In the genomic region with DNA sequence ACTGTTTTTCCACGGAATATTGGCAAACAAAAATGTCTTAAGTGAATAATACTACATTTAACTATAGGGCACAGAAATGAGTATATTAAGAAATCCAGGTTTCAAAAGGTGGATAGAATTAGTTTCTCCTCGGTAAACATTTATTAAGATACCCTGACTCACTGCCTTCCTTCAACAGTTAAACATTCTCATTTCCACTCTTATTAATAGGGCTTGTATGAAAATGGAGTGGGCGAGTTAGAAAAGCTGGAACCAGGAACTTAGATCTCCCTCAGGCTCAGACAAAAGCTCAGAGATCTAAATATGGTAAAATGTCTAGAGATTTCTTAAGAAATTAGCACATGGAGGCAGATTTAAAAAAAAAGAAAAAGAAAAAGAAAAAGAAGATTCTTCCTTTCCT, we compare ENCODE assay signal across 14 cellular contexts.
A peak's percentile ranks its signal among the peaks of the same experiment; 100 is the strongest.
DNase-seq lines count a peak whose midpoint lies in the region; ATAC-seq and TF ChIP-seq lines count a peak whose summit lies in the region.
"Had no signal": no experiment of that assay in that cellular context is flagged by ENCODE, and none has a peak within 500 bp of the region (broad histone marks: within the 10 kb centered on the region; RNA-seq: fewer than 3 reads in every experiment).

No MANE protein-coding gene starts in this region.

- peaks cover 6% of the 10 kb centered on the region; the same call in 1 of the 2 replicates for H3K9me3 Mint-ChIP-seq in WTC11
- H3K9me3 Mint-ChIP-seq in activated naive CD4-positive, alpha-beta T cell treated with anti-CD3 and anti-CD28 coated beads, Interleukin-2, amount 10 ng/mL, durations not matched to agents 7 days and 5 days = peaks cover 3% of the 10 kb centered on the region

- CTCF ChIA-PET in WTC11 (lab: Charles Lee) = no interaction called here
- CTCF ChIA-PET in activated naive CD4-positive, alpha-beta T cell treated with anti-CD3 and anti-CD28 coated beads, Interleukin-2, amount 10 ng/mL, durations not matched to agents 7 days and 5 days (lab: Charles Lee) = no interaction called here

- no peak overlapping the region for H3K4me3 Mint-ChIP-seq in WTC11
- H3K4me3 Mint-ChIP-seq in activated naive CD4-positive, alpha-beta T cell treated with anti-CD3 and anti-CD28 coated beads, Interleukin-2, amount 10 ng/mL, durations not matched to agents 7 days and 5 days = no peak overlapping the region
- H3K4me3 Mint-ChIP-seq: CD4-positive, alpha-beta memory T cell; HFFc6 had no signal

- peaks cover 44% of the 10 kb centered on the region for H3K4me1 Mint-ChIP-seq in WTC11
- H3K4me1 Mint-ChIP-seq in activated naive CD4-positive, alpha-beta T cell treated with anti-CD3 and anti-CD28 coated beads, Interleukin-2, amount 10 ng/mL, durations not matched to agents 7 days and 5 days = no peaks in the 10 kb centered on the region
- H3K4me1 Mint-ChIP-seq: CD4-positive, alpha-beta memory T cell had no signal

- DNase-seq in WTC11 (ENCODE audit: low spot score) = no peak
- peak; percentile 21 for DNase-seq in kidney tubule cell (ENCODE audit: low spot score)
- DNase-seq in renal cortical epithelial cell (ENCODE audit: low read depth) = peak; percentile 62
- DNase-seq in activated naive CD4-positive, alpha-beta T cell treated with anti-CD3 and anti-CD28 coated beads, Interleukin-2, amount 10 ng/mL, durations not matched to agents 7 days and 5 days = no peak
- no peak for DNase-seq in GM19238 (ENCODE audit: insufficient read length, low spot score)
- DNase-seq: C1 segment of cervical spinal cord; Calu3; CD4-positive, alpha-beta memory T cell; COR-L47; DMS153; DND-41; GOT3; HFFc6 had no signal

- POLR2A ChIA-PET in WTC11 (lab: Charles Lee) = no interaction called here

- peaks cover 26% of the 10 kb centered on the region for H3K36me3 Mint-ChIP-seq in WTC11
- no peaks in the 10 kb centered on the region for H3K36me3 Mint-ChIP-seq in activated naive CD4-positive, alpha-beta T cell treated with anti-CD3 and anti-CD28 coated beads, Interleukin-2, amount 10 ng/mL, durations not matched to agents 7 days and 5 days
- H3K36me3 Mint-ChIP-seq: CD4-positive, alpha-beta memory T cell had no signal

- H3K27ac Mint-ChIP-seq in WTC11 = 0 out of 2 replicates have a peak overlapping the region, but pooled peaks have one; percentile 51
- H3K27ac Mint-ChIP-seq in activated naive CD4-positive, alpha-beta T cell treated with anti-CD3 and anti-CD28 coated beads, Interleukin-2, amount 10 ng/mL, durations not matched to agents 7 days and 5 days = no peak overlapping the region
- H3K27ac Mint-ChIP-seq: CD4-positive, alpha-beta memory T cell; HFFc6 had no signal

- TF ChIP-seq CTCF in WTC11 (IDR thresholded peaks at IDR 0.05) = no peak

- ATAC-seq in WTC11 = no peak
- no peak for ATAC-seq in GM21423 (IDR thresholded peaks at IDR 0.05; ENCODE audit: unreplicated experiment)

- no peaks in the 10 kb centered on the region for H3K27me3 Mint-ChIP-seq in WTC11 (ENCODE audit: low read depth)
- no peaks in the 10 kb centered on the region for H3K27me3 Mint-ChIP-seq in activated naive CD4-positive, alpha-beta T cell treated with anti-CD3 and anti-CD28 coated beads, Interleukin-2, amount 10 ng/mL, durations not matched to agents 7 days and 5 days
- H3K27me3 Mint-ChIP-seq: CD4-positive, alpha-beta memory T cell had no signal

TF ChIP-seq in WTC11, 78 proteins besides CTCF, POLR2A, EP300 and RAD21:
- TF ChIP-seq, protein P1, sequence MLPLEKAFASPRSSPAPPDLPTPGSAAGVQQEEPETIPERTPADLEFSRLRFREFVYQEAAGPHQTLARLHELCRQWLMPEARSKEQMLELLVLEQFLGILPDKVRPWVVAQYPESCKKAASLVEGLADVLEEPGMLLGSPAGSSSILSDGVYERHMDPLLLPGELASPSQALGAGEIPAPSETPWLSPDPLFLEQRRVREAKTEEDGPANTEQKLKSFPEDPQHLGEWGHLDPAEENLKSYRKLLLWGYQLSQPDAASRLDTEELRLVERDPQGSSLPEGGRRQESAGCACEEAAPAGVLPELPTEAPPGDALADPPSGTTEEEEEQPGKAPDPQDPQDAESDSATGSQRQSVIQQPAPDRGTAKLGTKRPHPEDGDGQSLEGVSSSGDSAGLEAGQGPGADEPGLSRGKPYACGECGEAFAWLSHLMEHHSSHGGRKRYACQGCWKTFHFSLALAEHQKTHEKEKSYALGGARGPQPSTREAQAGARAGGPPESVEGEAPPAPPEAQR (CRISPR knock-in tag; IDR thresholded peaks at IDR 0.05) = no peak
- no peak for TF ChIP-seq JUN (CRISPR knock-in tag; IDR thresholded peaks at IDR 0.05)
- TF ChIP-seq, protein P2, sequence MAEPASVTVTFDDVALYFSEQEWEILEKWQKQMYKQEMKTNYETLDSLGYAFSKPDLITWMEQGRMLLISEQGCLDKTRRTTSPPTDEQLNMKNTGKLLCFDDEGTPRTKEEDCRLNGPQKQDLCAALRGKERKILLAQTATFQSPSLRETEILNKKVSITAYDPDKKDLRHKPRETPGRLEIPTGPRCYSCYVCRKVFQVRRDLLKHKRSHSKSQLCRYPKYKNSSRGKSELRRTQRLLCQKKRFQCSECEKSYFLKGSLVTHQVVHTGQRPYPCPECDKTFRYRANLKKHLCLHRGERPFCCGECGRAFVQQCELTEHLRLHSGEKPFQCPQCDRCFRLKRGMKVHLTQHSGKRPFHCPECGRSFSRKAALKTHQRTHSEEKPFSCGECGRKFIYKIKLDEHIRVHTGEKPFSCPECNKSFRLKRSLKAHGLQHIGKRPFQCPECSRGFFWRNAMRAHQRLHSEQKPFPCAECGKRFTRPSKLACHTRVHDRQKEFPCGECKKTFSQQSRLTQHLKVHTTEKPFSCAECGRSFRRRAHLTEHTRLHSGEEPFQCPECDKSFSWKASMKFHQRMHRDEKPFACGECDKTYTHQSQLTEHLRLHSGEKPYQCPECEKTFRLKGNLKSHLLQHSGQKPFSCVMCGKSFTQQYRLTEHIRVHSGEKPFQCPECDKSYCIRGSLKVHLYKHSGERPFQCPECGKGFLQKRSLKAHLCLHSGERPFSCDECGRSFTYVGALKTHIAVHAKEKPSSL (CRISPR knock-in tag; conservative IDR thresholded peaks at IDR 0.05) = no peak
- TF ChIP-seq, protein P3, sequence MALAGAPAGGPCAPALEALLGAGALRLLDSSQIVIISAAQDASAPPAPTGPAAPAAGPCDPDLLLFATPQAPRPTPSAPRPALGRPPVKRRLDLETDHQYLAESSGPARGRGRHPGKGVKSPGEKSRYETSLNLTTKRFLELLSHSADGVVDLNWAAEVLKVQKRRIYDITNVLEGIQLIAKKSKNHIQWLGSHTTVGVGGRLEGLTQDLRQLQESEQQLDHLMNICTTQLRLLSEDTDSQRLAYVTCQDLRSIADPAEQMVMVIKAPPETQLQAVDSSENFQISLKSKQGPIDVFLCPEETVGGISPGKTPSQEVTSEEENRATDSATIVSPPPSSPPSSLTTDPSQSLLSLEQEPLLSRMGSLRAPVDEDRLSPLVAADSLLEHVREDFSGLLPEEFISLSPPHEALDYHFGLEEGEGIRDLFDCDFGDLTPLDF (CRISPR knock-in tag; IDR thresholded peaks at IDR 0.05) = no peak
- TF ChIP-seq, protein P4, sequence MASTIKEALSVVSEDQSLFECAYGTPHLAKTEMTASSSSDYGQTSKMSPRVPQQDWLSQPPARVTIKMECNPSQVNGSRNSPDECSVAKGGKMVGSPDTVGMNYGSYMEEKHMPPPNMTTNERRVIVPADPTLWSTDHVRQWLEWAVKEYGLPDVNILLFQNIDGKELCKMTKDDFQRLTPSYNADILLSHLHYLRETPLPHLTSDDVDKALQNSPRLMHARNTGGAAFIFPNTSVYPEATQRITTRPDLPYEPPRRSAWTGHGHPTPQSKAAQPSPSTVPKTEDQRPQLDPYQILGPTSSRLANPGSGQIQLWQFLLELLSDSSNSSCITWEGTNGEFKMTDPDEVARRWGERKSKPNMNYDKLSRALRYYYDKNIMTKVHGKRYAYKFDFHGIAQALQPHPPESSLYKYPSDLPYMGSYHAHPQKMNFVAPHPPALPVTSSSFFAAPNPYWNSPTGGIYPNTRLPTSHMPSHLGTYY (CRISPR knock-in tag; IDR thresholded peaks at IDR 0.05) = no peak
- TF ChIP-seq, protein P5, sequence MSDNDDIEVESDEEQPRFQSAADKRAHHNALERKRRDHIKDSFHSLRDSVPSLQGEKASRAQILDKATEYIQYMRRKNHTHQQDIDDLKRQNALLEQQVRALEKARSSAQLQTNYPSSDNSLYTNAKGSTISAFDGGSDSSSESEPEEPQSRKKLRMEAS (CRISPR knock-in tag; IDR thresholded peaks at IDR 0.05) = no peak
- no peak for TF ChIP-seq GRHL2 (CRISPR knock-in tag; IDR thresholded peaks at IDR 0.05; ENCODE audit: insufficient replicate concordance, severe bottlenecking)
- TF ChIP-seq PRRX2 (CRISPR knock-in tag; IDR thresholded peaks at IDR 0.05) = no peak
- no peak for TF ChIP-seq NR3C1 (CRISPR knock-in tag; conservative IDR thresholded peaks at IDR 0.05; ENCODE audit: low read depth)
- TF ChIP-seq, protein P6, sequence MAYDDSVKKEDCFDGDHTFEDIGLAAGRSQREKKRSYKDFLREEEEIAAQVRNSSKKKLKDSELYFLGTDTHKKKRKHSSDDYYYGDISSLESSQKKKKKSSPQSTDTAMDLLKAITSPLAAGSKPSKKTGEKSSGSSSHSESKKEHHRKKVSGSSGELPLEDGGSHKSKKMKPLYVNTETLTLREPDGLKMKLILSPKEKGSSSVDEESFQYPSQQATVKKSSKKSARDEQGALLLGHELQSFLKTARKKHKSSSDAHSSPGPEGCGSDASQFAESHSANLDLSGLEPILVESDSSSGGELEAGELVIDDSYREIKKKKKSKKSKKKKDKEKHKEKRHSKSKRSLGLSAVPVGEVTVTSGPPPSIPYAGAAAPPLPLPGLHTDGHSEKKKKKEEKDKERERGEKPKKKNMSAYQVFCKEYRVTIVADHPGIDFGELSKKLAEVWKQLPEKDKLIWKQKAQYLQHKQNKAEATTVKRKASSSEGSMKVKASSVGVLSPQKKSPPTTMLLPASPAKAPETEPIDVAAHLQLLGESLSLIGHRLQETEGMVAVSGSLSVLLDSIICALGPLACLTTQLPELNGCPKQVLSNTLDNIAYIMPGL (CRISPR knock-in tag; IDR thresholded peaks at IDR 0.05) = no peak
- no peak for TF ChIP-seq ESRRA (CRISPR knock-in tag; IDR thresholded peaks at IDR 0.05; ENCODE audit: borderline replicate concordance)

Comparison
In these comparisons a context has a peak if more than half of its experiments do, and no peak if none do; other contexts are left out.
1. DNase-seq: peak in kidney tubule cell (single experiment) and renal cortical epithelial cell (single experiment); none in WTC11 (single experiment), activated naive CD4-positive, alpha-beta T cell treated with anti-CD3 and anti-CD28 coated beads, Interleukin-2, amount 10 ng/mL, durations not matched to agents 7 days and 5 days (single experiment) and GM19238 (single experiment).